Comparison of ENCODE assay signal across 1 cellular context in genomic region chr22:50184541-50185383, GRCh38.
TF ChIP-seq lines count a peak whose summit lies in the region.

No MANE protein-coding gene starts in this region.

TF ChIP-seq in endothelial cell of umbilical vein, 7 proteins besides CTCF, POLR2A, EP300 and RAD21:
- TF ChIP-seq MAX (IDR thresholded peaks at IDR 0.05; ENCODE audit: insufficient read depth, insufficient read length) (no peak), EZH2 (IDR thresholded peaks at IDR 0.05; ENCODE audit: borderline replicate concordance, low read depth, low read length, severe bottlenecking) (no peak), JUN (IDR thresholded peaks at IDR 0.05; ENCODE audit: borderline replicate concordance, insufficient read depth, insufficient read length, low read depth) (no peak), POLR2AphosphoS5 (IDR thresholded peaks at IDR 0.05; ENCODE audit: insufficient read depth, low read depth, low read length) (no peak), GATA2 (IDR thresholded peaks at IDR 0.05; ENCODE audit: insufficient read depth, insufficient read length, low read depth, low read length) (no peak), MYC (IDR thresholded peaks at IDR 0.05; ENCODE audit: low read depth, low read length) (no peak), FOS (IDR thresholded peaks at IDR 0.05; ENCODE audit: borderline replicate concordance, insufficient read depth, low read length) (no peak)
